ENCODE assay signal across 29 cellular contexts in genomic region chrX:53984895-53985294, GRCh38.
"Had no signal": no experiment of that assay in that cellular context is flagged by ENCODE, and none has a peak within 500 bp of the region (broad histone marks: within the 10 kb centered on the region; RNA-seq: fewer than 3 reads in every experiment).

No MANE protein-coding gene starts in this region.

- H3K9me3 Mint-ChIP-seq: naive thymus-derived CD4-positive, alpha-beta T cell; natural killer cell; nephron; stimulated activated memory B cell treated with anti-CD40 and anti-IgM and Interleukin-4, amounts not matched to agents 10 μg/mL and 1 μg/mL and 100 μg/mL, for 72 hours; stimulated activated naive CD8-positive, alpha-beta T cell treated with anti-CD3 and anti-CD28 coated beads, Interleukin-15, amount 100 ng/mL, for 72 hours had no signal

- H3K27me3 ChIP-seq: ovary, right lobe of liver, sigmoid colon, suprapubic skin, testis, tibial artery, transverse colon, upper lobe of right lung, uterus had no signal

- H3K9me3 ChIP-seq: ovary, psoas muscle, right lobe of liver, sigmoid colon, suprapubic skin, testis, tibial artery, transverse colon, upper lobe of right lung, uterus had no signal

- ATAC-seq: naive thymus-derived CD4-positive, alpha-beta T cell; natural killer cell; psoas muscle; right cardiac atrium; stimulated activated memory B cell treated with anti-CD40 and anti-IgM and Interleukin-4, amounts not matched to agents 10 μg/mL and 1 μg/mL and 100 μg/mL, for 72 hours; stimulated activated naive CD8-positive, alpha-beta T cell treated with anti-CD3 and anti-CD28 coated beads, Interleukin-15, amount 100 ng/mL, for 72 hours; stimulated activated naive CD8-positive, alpha-beta T cell treated with anti-CD3 and anti-CD28 coated beads, Interleukin-15, Interleukin-2, amounts not matched to agents 100 U/mL and 50 U/mL, for 24 hours; upper lobe of right lung had no signal

- H3K4me1 Mint-ChIP-seq: naive thymus-derived CD4-positive, alpha-beta T cell; natural killer cell; nephron; stimulated activated memory B cell treated with anti-CD40 and anti-IgM and Interleukin-4, amounts not matched to agents 10 μg/mL and 1 μg/mL and 100 μg/mL, for 72 hours; stimulated activated naive CD8-positive, alpha-beta T cell treated with anti-CD3 and anti-CD28 coated beads, Interleukin-15, amount 100 ng/mL, for 72 hours had no signal

- H3K36me3 Mint-ChIP-seq: natural killer cell had no signal

- H2AFZ ChIP-seq: parathyroid adenoma had no signal

- H3K27ac Mint-ChIP-seq: natural killer cell; nephron; progenitor cell of endocrine pancreas; stimulated activated memory B cell treated with anti-CD40 and anti-IgM and Interleukin-4, amounts not matched to agents 10 μg/mL and 1 μg/mL and 100 μg/mL, for 72 hours; stimulated activated naive CD8-positive, alpha-beta T cell treated with anti-CD3 and anti-CD28 coated beads, Interleukin-15, amount 100 ng/mL, for 72 hours; type B pancreatic cell had no signal

- H3K9ac ChIP-seq: parathyroid adenoma had no signal

- H3K4me1 ChIP-seq: parathyroid adenoma, psoas muscle, right lobe of liver, sigmoid colon, suprapubic skin, testis, tibial artery, transverse colon, upper lobe of right lung, uterus had no signal

- H3K36me3 ChIP-seq: ovary, uterus had no signal

- H3K27ac ChIP-seq: ovary, parathyroid adenoma, psoas muscle, right lobe of liver, sigmoid colon, suprapubic skin, testis, tibial artery, transverse colon, upper lobe of right lung, uterus had no signal

- H3K27me3 Mint-ChIP-seq: naive thymus-derived CD4-positive, alpha-beta T cell; progenitor cell of endocrine pancreas; stimulated activated memory B cell treated with anti-CD40 and anti-IgM and Interleukin-4, amounts not matched to agents 10 μg/mL and 1 μg/mL and 100 μg/mL, for 72 hours; stimulated activated naive CD8-positive, alpha-beta T cell treated with anti-CD3 and anti-CD28 coated beads, Interleukin-15, amount 100 ng/mL, for 72 hours; type B pancreatic cell had no signal

- DNase-seq: naive thymus-derived CD4-positive, alpha-beta T cell; natural killer cell; occipital lobe; ovary; posterior cingulate gyrus; psoas muscle; right cardiac atrium; right lobe of liver; sigmoid colon; small intestine; stimulated activated CD4-positive, alpha-beta T cell treated with anti-CD3 and anti-CD28 coated beads, Interleukin-15, amount 100 ng/mL, for 24 hours; stimulated activated CD4-positive, alpha-beta T cell treated with anti-CD3 and anti-CD28 coated beads, Interleukin-2, amount 100 ng/mL, for 24 hours; stimulated activated CD4-positive, alpha-beta T cell treated with anti-CD3 and anti-CD28 coated beads, Interleukin-2, amount 100 ng/mL, for 48 hours; stimulated activated CD4-positive, alpha-beta T cell treated with anti-CD3 and anti-CD28 coated beads, Interleukin-4, amount 100 ng/mL, for 24 hours; stimulated activated naive CD4-positive, alpha-beta T cell; stimulated activated naive CD8-positive, alpha-beta T cell treated with anti-CD3 and anti-CD28 coated beads, Interleukin-15, amount 100 ng/mL, for 72 hours; stimulated activated naive CD8-positive, alpha-beta T cell treated with anti-CD3 and anti-CD28 coated beads, Interleukin-15, Interleukin-2, amounts not matched to agents 100 U/mL and 50 U/mL, for 24 hours; substantia nigra; testis; tibial artery; transverse colon; upper lobe of right lung; uterus had no signal

- H3K4me3 ChIP-seq: ovary, psoas muscle, right lobe of liver, sigmoid colon, suprapubic skin, testis, tibial artery, transverse colon, upper lobe of right lung, uterus had no signal

- H3K4me3 Mint-ChIP-seq: naive thymus-derived CD4-positive, alpha-beta T cell; natural killer cell; nephron; stimulated activated memory B cell treated with anti-CD40 and anti-IgM and Interleukin-4, amounts not matched to agents 10 μg/mL and 1 μg/mL and 100 μg/mL, for 72 hours; stimulated activated naive CD8-positive, alpha-beta T cell treated with anti-CD3 and anti-CD28 coated beads, Interleukin-15, amount 100 ng/mL, for 72 hours; type B pancreatic cell had no signal
